ENCODE assay signal across 8 cellular contexts in genomic region chr14:23469127-23469905, GRCh38. TPM values are rescaled to one million over a fixed set of nuclear protein-coding genes. Genes with fewer than 3 reads are reported as not detected.
DNase-seq lines count a peak whose midpoint lies in the region; ATAC-seq and FAIRE-seq lines count a peak whose summit lies in the region.

NGDN (plus strand) TSS chr14:23469703; CDS start chr14:23469716, 13 bp downstream.

- H2BK15ac ChIP-seq in mesenchymal stem cell (ENCODE audit: low read depth, poor library complexity, severe bottlenecking), result no peak within 1 kb of the TSS

- peak within 1 kb of the TSS; percentile 99 for H2AFZ ChIP-seq in mesenchymal stem cell (ENCODE audit: low read depth, low read length)

- peak within 1 kb of the TSS in 1 of 2 experiments; percentile 73 for H3K4ac ChIP-seq in mesenchymal stem cell (ENCODE audit: low read depth in 1 of 2, low read length in 2 of 2)

- no peak within 1 kb of the TSS for H3K23ac ChIP-seq in mesenchymal stem cell (ENCODE audit: low read length in 2 of 2)

- H3K4me1 ChIP-seq in endocrine pancreas (ENCODE audit: control insufficient read depth, insufficient read depth, low read length) (no peaks in the 10 kb centered on the region), mesenchymal stem cell (ENCODE audit: control insufficient read depth, insufficient read depth, low read depth, low read length) (peaks cover 4% of the 10 kb centered on the region)

- no peak within 1 kb of the TSS for H2AK5ac ChIP-seq in mesenchymal stem cell (ENCODE audit: low read length, severe bottlenecking)

- peak within 1 kb of the TSS in 1 of 2 experiments; percentile 11 for H3K14ac ChIP-seq in mesenchymal stem cell (ENCODE audit: low read length in 2 of 2)

- 5% methylated on average over 37 of the region's 41 CpGs for WGBS in mesenchymal stem cell

- H2BK12ac ChIP-seq in mesenchymal stem cell (ENCODE audit: low read length in 2 of 2), result no peak within 1 kb of the TSS

- peak within 1 kb of the TSS; percentile 67 for H3K4me2 ChIP-seq in mesenchymal stem cell (ENCODE audit: low read length, poor library complexity, severe bottlenecking)

- peak within 1 kb of the TSS; percentile 75 for H4K91ac ChIP-seq in mesenchymal stem cell (ENCODE audit: low read length)

- H2BK120ac ChIP-seq in mesenchymal stem cell (ENCODE audit: low read depth, low read length), result peak within 1 kb of the TSS; percentile 23

- H3K9ac ChIP-seq in endocrine pancreas (ENCODE audit: control insufficient read depth, insufficient read depth, low read length), result peak within 1 kb of the TSS; percentile 100
- H3K9ac ChIP-seq in mesenchymal stem cell (ENCODE audit: low read length), result peak within 1 kb of the TSS; percentile 98

- no peaks in the 10 kb centered on the region for H3K27me3 ChIP-seq in endocrine pancreas (ENCODE audit: control insufficient read depth, insufficient read depth, low read length)
- H3K27me3 ChIP-seq in mesenchymal stem cell (ENCODE audit: control insufficient read depth in 1 of 2, insufficient read depth in 1 of 2, low read length in 2 of 2), result no peaks in the 10 kb centered on the region

- no peak within 1 kb of the TSS for H2BK5ac ChIP-seq in mesenchymal stem cell (ENCODE audit: low read depth, low read length, poor library complexity, severe bottlenecking)

- ATAC-seq in GM21367 (IDR thresholded peaks at IDR 0.05; ENCODE audit: unreplicated experiment), result peak; percentile 91

- H3K18ac ChIP-seq in mesenchymal stem cell (ENCODE audit: low read depth in 1 of 2, low read length in 2 of 2), result peak within 1 kb of the TSS; percentile 61 to 84

- H3K27ac ChIP-seq in mesenchymal stem cell (ENCODE audit: low read length, poor library complexity, severe bottlenecking), result peak within 1 kb of the TSS; percentile 67

- in situ Hi-C loops in Caki2 (cut with HindIII; ENCODE audit: low pct_unique_long_range_greater_than_20kb, low sequenced_read_pairs), result no loop called here

- H3K9me3 ChIP-seq in endocrine pancreas (ENCODE audit: control insufficient read depth, low read length) (no peaks in the 10 kb centered on the region), mesenchymal stem cell (ENCODE audit: control insufficient read depth, low read length) (no peaks in the 10 kb centered on the region)

- DNase-seq in Caki2 (ENCODE audit: low read depth) (peak; percentile 99), HTR-8/SVneo (ENCODE audit: insufficient read length, low spot score) (peak; percentile 90), NOMO-1 treated with DMSO at 0.1 percent for 48 hours (lab: John Stamatoyannopoulos, UW; ENCODE audit: unreplicated experiment) (peak; percentile 100), mesenchymal stem cell (peak; percentile 100)
- DNase-seq in activated CD8-positive, alpha-beta memory T cell treated with anti-CD3 and anti-CD28 coated beads for 48 hours (ENCODE audit: low read depth in 2 of 3, low spot score in 2 of 3), result peak; percentile 76 to 78 (median 77)
- peak; percentile 77 for DNase-seq in stimulated activated CD8-positive, alpha-beta memory T cell treated with anti-CD3 and anti-CD28 coated beads, Interleukin-12 subunit alpha, Interleukin-12 subunit beta, amount 100 ng/mL, for 4 hours (ENCODE audit: low read depth)

- peak within 1 kb of the TSS; percentile 99 for H4K8ac ChIP-seq in mesenchymal stem cell (ENCODE audit: low read length)

- no peaks in the 10 kb centered on the region for H3K36me3 ChIP-seq in endocrine pancreas (ENCODE audit: control insufficient read depth, insufficient read depth, low read length)
- peaks cover 14 to 36% of the 10 kb centered on the region in 2 experiments for H3K36me3 ChIP-seq in mesenchymal stem cell (ENCODE audit: control insufficient read depth in 1 of 2, insufficient read depth in 2 of 2, low read depth in 1 of 2, low read length in 2 of 2)

- peaks cover 20% of the 10 kb centered on the region for H3K79me1 ChIP-seq in mesenchymal stem cell (replicated peaks; ENCODE audit: low read length, poor library complexity, severe bottlenecking)

- H3K4me3 ChIP-seq in endocrine pancreas (ENCODE audit: control insufficient read depth, insufficient read depth, low read length) (peak within 1 kb of the TSS; percentile 97), mesenchymal stem cell (ENCODE audit: insufficient read depth in 1 of 2, low read depth in 1 of 2, low read length in 2 of 2) (peak within 1 kb of the TSS; percentile 70 to 96)

- no peak for FAIRE-seq in HTR-8/SVneo (lab: Jason Lieb, UNC)

RNA-seq across cellular contexts. Expression of gene NGDN, which starts in this region (rescaled TPM):
- total RNA-seq in Caki2 (2014; rRNA removed; shearing (Covaris generic); ENCODE audit: low replicate concordance), result 33.9 and 69.9 TPM in 2 replicates
- 36.6 TPM for polyA plus RNA-seq in mesenchymal stem cell (2013, experiment 1 of 2)
- polyA plus RNA-seq in mesenchymal stem cell (2013, experiment 2 of 2), result 39.1 TPM

Comparison
In these comparisons a context has a peak if more than half of its experiments do, and no peak if none do; other contexts are left out.
1. Peak in every context shown above with its lines: DNase-seq, ATAC-seq, H3K4me3 ChIP-seq and H3K27ac ChIP-seq.